Comparison of ENCODE assay signal across 24 cellular contexts in genomic region chr5:168766038-168766700, GRCh38.
DNase-seq lines count a peak whose midpoint lies in the region; ATAC-seq and TF ChIP-seq lines count a peak whose summit lies in the region.
"Had no signal": no experiment of that assay in that cellular context is flagged by ENCODE, and none has a peak within 500 bp of the region (broad histone marks: within the 10 kb centered on the region; RNA-seq: fewer than 3 reads in every experiment).

No MANE protein-coding gene starts in this region.

- H3K36me3 ChIP-seq in SK-N-SH (replicated peaks in 1 of 2; ENCODE audit: control insufficient read depth in 1 of 2, insufficient read depth in 2 of 2, low read length in 1 of 2), result peaks cover 16 to 96% of the 10 kb centered on the region in 2 experiments
- no peaks in the 10 kb centered on the region for H3K36me3 ChIP-seq in A673 (ENCODE audit: insufficient read depth, low read length, poor library complexity, severe bottlenecking)
- H3K36me3 ChIP-seq: lower lobe of right lung had no signal

- intact Hi-C loops in A673 (cut with micrococcal nuclease; ENCODE audit: unreplicated experiment), result no loop called here

- no peaks in the 10 kb centered on the region for H4K20me1 ChIP-seq in SK-N-SH (ENCODE audit: insufficient read depth)

- H3K9ac ChIP-seq in SK-N-SH, result no peak overlapping the region
- H3K9ac ChIP-seq: parathyroid adenoma had no signal

- peak in 9 of 14 donors; percentile 1 to 84 (median 40) for DNase-seq in C1 segment of cervical spinal cord (lab: John Stamatoyannopoulos, UW)
- DNase-seq in SK-N-SH, result no peak
- DNase-seq in globus pallidus (ENCODE audit: low spot score), result peak; percentile 82
- DNase-seq in putamen (ENCODE audit: low spot score), result peak; percentile 81
- DNase-seq in dermis blood vessel endothelial cell, result no peak
- no peak for DNase-seq in NCI-H1436 (lab: John Stamatoyannopoulos, UW)
- no peak for DNase-seq in A673 (ENCODE audit: low spot score)
- DNase-seq: activated CD4-positive, alpha-beta T cell treated with anti-CD3 and anti-CD28 coated beads for 48 hours; activated CD8-positive, alpha-beta memory T cell treated with anti-CD3 and anti-CD28 coated beads, Interleukin-2, amount 50 U/mL, for 4 hours; activated effector memory CD4-positive, alpha-beta T cell treated with anti-CD3 and anti-CD28 coated beads, Interleukin-2, amount 50 U/mL, for 16 hours; CD4-positive, CD25-positive, alpha-beta regulatory T cell; central memory CD4-positive, alpha-beta T cell; IMR-90; lower lobe of right lung; MM.1S; NCI-H446 treated with DMSO at 0.1 percent for 48 hours; small intestine; stimulated activated CD4-positive, alpha-beta T cell treated with anti-CD3 and anti-CD28 coated beads, Interleukin-4, amount 100 ng/mL, for 24 hours; SW 1271 had no signal

- no peak for TF ChIP-seq EP300 in SK-N-SH (IDR thresholded peaks at IDR 0.05; ENCODE audit: borderline replicate concordance in 1 of 2, low read depth in 1 of 2, low read length in 1 of 2)

- H3K4me1 ChIP-seq in SK-N-SH (ENCODE audit: control insufficient read depth in 1 of 2, insufficient read depth in 2 of 2, low read depth in 1 of 2, low read length in 1 of 2) (peaks cover 15 to 69% of the 10 kb centered on the region in 2 experiments; a peak in 3 of 4 replicates), A673 (ENCODE audit: insufficient read depth, low read length, poor library complexity, severe bottlenecking) (no peaks in the 10 kb centered on the region)
- H3K4me1 ChIP-seq: lower lobe of right lung, parathyroid adenoma had no signal

- TF ChIP-seq RAD21 in SK-N-SH (IDR thresholded peaks at IDR 0.05; ENCODE audit: low read length), result no peak

- CTCF ChIA-PET in SK-N-SH (lab: Yijun Ruan, JAX), result interaction anchor here (0.9 to 1.9 kb wide), 5 partner anchors 10 to 497 kb away, joined by 3 to 6 read pairs (median 3); no protein-coding TSS in a partner anchor
- CTCF ChIA-PET in A673 (lab: Charles Lee), result interaction anchor here (0.6 kb wide), 1 partner anchor 119 kb away, joined by 5 read pairs; no protein-coding TSS in a partner anchor

- H3K27me3 ChIP-seq in SK-N-SH (ENCODE audit: insufficient read depth) (no peaks in the 10 kb centered on the region), A673 (replicated peaks; ENCODE audit: insufficient read depth, low read depth, low read length, poor library complexity) (peaks cover 32% of the 10 kb centered on the region)

- no peaks in the 10 kb centered on the region for H3K9me2 ChIP-seq in SK-N-SH

- no peak for TF ChIP-seq CTCF in SK-N-SH (IDR thresholded peaks at IDR 0.05)
- TF ChIP-seq CTCF in A673 (conservative IDR thresholded peaks at IDR 0.05; ENCODE audit: low read depth, low read length), result no peak

- H3F3A ChIP-seq in SK-N-SH (replicated peaks; ENCODE audit: insufficient read depth), result no peaks in the 10 kb centered on the region

- 55% methylated on average over 4 of the region's 4 CpGs for WGBS in SK-N-SH (ENCODE audit: low lambda C conversion rate)

- POLR2A ChIA-PET in SK-N-SH (lab: Yijun Ruan, JAX), result interaction anchor here (0.7 to 1.3 kb wide), 6 partner anchors 11 to 178 kb away, joined by 3 to 7 read pairs (median 4); no protein-coding TSS in a partner anchor
- POLR2A ChIA-PET in A673 (lab: Charles Lee; ENCODE audit: low non-redundant PET), result no interaction called here

- H2AFZ ChIP-seq in SK-N-SH (ENCODE audit: low read depth), result no peak overlapping the region
- H2AFZ ChIP-seq: parathyroid adenoma had no signal

- no peak for ATAC-seq in GM19452 (IDR thresholded peaks at IDR 0.05; ENCODE audit: unreplicated experiment)
- ATAC-seq: lower lobe of right lung had no signal

- BruUV-seq in A673 (replicated peaks; lab: Mats Ljungman, UMichigan), result no TSS peak

- H3K27ac ChIP-seq in SK-N-SH (ENCODE audit: low read depth in 2 of 2, low read length in 1 of 2), result peak overlapping the region; percentile 52 to 96
- no peak overlapping the region for H3K27ac ChIP-seq in A673 (ENCODE audit: low read depth, low read length, poor library complexity, severe bottlenecking)
- H3K27ac ChIP-seq: HL-60, lower lobe of right lung, parathyroid adenoma, RWPE1 had no signal

- H3K9me3 ChIP-seq in SK-N-SH (no peaks in the 10 kb centered on the region), A673 (ENCODE audit: low read depth, low read length, poor library complexity, severe bottlenecking) (no peaks in the 10 kb centered on the region)
- H3K9me3 ChIP-seq: lower lobe of right lung had no signal

- H3K79me2 ChIP-seq in SK-N-SH (ENCODE audit: insufficient read depth), result no peaks in the 10 kb centered on the region
- H3K79me2 ChIP-seq: parathyroid adenoma had no signal

- no peak overlapping the region for H3K4me3 ChIP-seq in SK-N-SH (ENCODE audit: low read depth in 2 of 2, low read length in 1 of 2)
- H3K4me3 ChIP-seq in A673 (ENCODE audit: low read depth, low read length, poor library complexity, severe bottlenecking), result no peak overlapping the region
- H3K4me3 ChIP-seq: heart left ventricle, lower lobe of right lung had no signal

- peak overlapping the region; percentile 29 for H3K4me2 ChIP-seq in SK-N-SH

TF ChIP-seq in SK-N-SH, 30 proteins besides CTCF, POLR2A, EP300 and RAD21:
- TF ChIP-seq RCOR1 (IDR thresholded peaks at IDR 0.05; ENCODE audit: low read length), result no peak
- peak; percentile 38; the same call in 1 of the 2 replicates for TF ChIP-seq JUND (IDR thresholded peaks at IDR 0.05)
- peak; percentile 70 for TF ChIP-seq GATA2 (CRISPR knock-in tag; IDR thresholded peaks at IDR 0.05)
- no peak for TF ChIP-seq CHD2 (IDR thresholded peaks at IDR 0.05; ENCODE audit: low read length, partially characterized antibody)
- TF ChIP-seq TCF12 (IDR thresholded peaks at IDR 0.05), result peak; percentile 45
- no peak for TF ChIP-seq RFX5 (IDR thresholded peaks at IDR 0.05; ENCODE audit: low read length)
- peak; percentile 93 for TF ChIP-seq PBX3 (IDR thresholded peaks at IDR 0.05)

Comparison
In these comparisons a context has a peak if more than half of its experiments do, and no peak if none do; other contexts are left out.
1. DNase-seq: peak in C1 segment of cervical spinal cord (9 of 14), globus pallidus (single experiment) and putamen (single experiment); none in SK-N-SH (single experiment), dermis blood vessel endothelial cell (single experiment), NCI-H1436 (single experiment) and A673 (single experiment).